ENCODE assay signal across 1 cellular context in genomic region chr3:15428539-15428938, GRCh38.
TF ChIP-seq lines count a peak whose summit lies in the region.

No MANE protein-coding gene starts in this region.

TF ChIP-seq in HCT116, 20 proteins besides CTCF, POLR2A, EP300 and RAD21 (continued from another document):
- TF ChIP-seq, protein P1, sequence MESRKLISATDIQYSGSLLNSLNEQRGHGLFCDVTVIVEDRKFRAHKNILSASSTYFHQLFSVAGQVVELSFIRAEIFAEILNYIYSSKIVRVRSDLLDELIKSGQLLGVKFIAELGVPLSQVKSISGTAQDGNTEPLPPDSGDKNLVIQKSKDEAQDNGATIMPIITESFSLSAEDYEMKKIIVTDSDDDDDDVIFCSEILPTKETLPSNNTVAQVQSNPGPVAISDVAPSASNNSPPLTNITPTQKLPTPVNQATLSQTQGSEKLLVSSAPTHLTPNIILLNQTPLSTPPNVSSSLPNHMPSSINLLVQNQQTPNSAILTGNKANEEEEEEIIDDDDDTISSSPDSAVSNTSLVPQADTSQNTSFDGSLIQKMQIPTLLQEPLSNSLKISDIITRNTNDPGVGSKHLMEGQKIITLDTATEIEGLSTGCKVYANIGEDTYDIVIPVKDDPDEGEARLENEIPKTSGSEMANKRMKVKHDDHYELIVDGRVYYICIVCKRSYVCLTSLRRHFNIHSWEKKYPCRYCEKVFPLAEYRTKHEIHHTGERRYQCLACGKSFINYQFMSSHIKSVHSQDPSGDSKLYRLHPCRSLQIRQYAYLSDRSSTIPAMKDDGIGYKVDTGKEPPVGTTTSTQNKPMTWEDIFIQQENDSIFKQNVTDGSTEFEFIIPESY (IDR thresholded peaks at IDR 0.05; ENCODE audit: extremely low read depth, insufficient replicate concordance, low read length), result no peak
- no peak for TF ChIP-seq MAX (IDR thresholded peaks at IDR 0.05)
- no peak for TF ChIP-seq SIN3A (IDR thresholded peaks at IDR 0.05; ENCODE audit: low read depth)
